ENCODE assay signal across 21 cellular contexts in the genomic region with DNA sequence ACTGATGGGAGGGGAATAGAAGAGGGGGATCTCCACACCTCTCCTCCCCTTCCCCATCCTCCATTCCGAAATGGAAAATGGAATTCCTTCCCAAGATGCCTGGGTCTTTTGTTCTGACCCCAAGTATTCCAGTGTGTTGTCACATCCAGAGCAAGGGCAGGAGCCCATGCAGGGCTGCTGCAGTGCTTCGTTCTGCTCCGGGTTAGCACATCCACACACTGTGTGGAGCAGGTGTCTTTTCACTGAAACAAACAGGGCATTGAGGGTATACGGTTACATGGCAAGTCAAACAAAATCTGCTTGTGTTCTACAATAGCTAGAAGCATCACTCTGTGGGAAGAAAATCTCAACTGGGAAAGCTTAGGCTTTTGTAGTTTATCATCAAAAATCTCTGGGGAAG. TPM values are rescaled to one million over a fixed set of nuclear protein-coding genes. Genes with fewer than 3 reads are reported as not detected.
A peak's percentile ranks its signal among the peaks of the same experiment; 100 is the strongest.
DNase-seq lines count a peak whose midpoint lies in the region; ATAC-seq and TF ChIP-seq lines count a peak whose summit lies in the region.
"Had no signal": no experiment of that assay in that cellular context is flagged by ENCODE, and none has a peak within 500 bp of the region (broad histone marks: within the 10 kb centered on the region; RNA-seq: fewer than 3 reads in every experiment).

No MANE protein-coding gene starts in this region.

- H3K4me3 Mint-ChIP-seq in brain = no peak overlapping the region
- H3K4me3 Mint-ChIP-seq: activated CD8-positive, alpha-beta T cell treated with anti-CD3 and anti-CD28 coated beads for 36 hours; activated naive CD8-positive, alpha-beta T cell treated with anti-CD3 and anti-CD28 coated beads, Interleukin-2, amount 10 ng/mL, durations not matched to agents 7 days and 5 days; stimulated activated naive CD8-positive, alpha-beta T cell treated with anti-CD3 and anti-CD28 coated beads, Interleukin-15, amount 100 ng/mL, for 72 hours had no signal

- no peak for TF ChIP-seq CTCF in brain (conservative IDR thresholded peaks at IDR 0.05)

- H3K27ac Mint-ChIP-seq in brain = peak overlapping the region in 4 of 5 experiments; percentile 27 to 62 (median 35)
- H3K27ac Mint-ChIP-seq: activated CD8-positive, alpha-beta T cell treated with anti-CD3 and anti-CD28 coated beads for 36 hours; activated naive CD8-positive, alpha-beta T cell treated with anti-CD3 and anti-CD28 coated beads, Interleukin-2, amount 10 ng/mL, durations not matched to agents 7 days and 5 days; stimulated activated naive CD8-positive, alpha-beta T cell treated with anti-CD3 and anti-CD28 coated beads, Interleukin-15, amount 100 ng/mL, for 72 hours had no signal

- DNase-seq in DMS53 treated with DMSO at 0.1 percent for 48 hours (lab: John Stamatoyannopoulos, UW; ENCODE audit: unreplicated experiment) (peak; percentile 3), NCI-H146 treated with DMSO at 0.1 percent for 48 hours (lab: John Stamatoyannopoulos, UW; ENCODE audit: unreplicated experiment) (peak; percentile 74), NCI-H2196 treated with DMSO at 0.1 percent for 48 hours (lab: John Stamatoyannopoulos, UW; ENCODE audit: unreplicated experiment) (peak; percentile 69), KG1 (lab: John Stamatoyannopoulos, UW) (no peak), activated gamma-delta T cell (lab: John Stamatoyannopoulos, UW) (no peak)
- DNase-seq: activated CD4-positive, CD25-positive, alpha-beta regulatory T cell treated with anti-CD3 and anti-CD28 coated beads, Interleukin-2, amount 50 U/mL, for 72 hours; activated CD8-positive, alpha-beta T cell treated with anti-CD3 and anti-CD28 coated beads for 36 hours; activated effector memory CD4-positive, alpha-beta T cell treated with Interleukin-2 at 50 U/mL for 16 hours; activated naive CD8-positive, alpha-beta T cell treated with anti-CD3 and anti-CD28 coated beads, Interleukin-2, amount 10 ng/mL, durations not matched to agents 7 days and 5 days; activated T-cell treated with anti-CD3 and anti-CD28 coated beads for 4 hours; cerebellar nuclear complex; GDM1; GM23248; heart left ventricle; KBM-7; kidney glomerular epithelial cell; NCI-H446; stimulated activated naive CD8-positive, alpha-beta T cell treated with anti-CD3 and anti-CD28 coated beads, Interleukin-15, amount 100 ng/mL, for 72 hours; tibial artery had no signal

- ATAC-seq in HG03439 (IDR thresholded peaks at IDR 0.05; ENCODE audit: unreplicated experiment) = no peak
- ATAC-seq: heart left ventricle; stimulated activated naive CD8-positive, alpha-beta T cell treated with anti-CD3 and anti-CD28 coated beads, Interleukin-15, amount 100 ng/mL, for 72 hours had no signal

- H3K9me3 Mint-ChIP-seq in brain = no peaks in the 10 kb centered on the region
- H3K9me3 Mint-ChIP-seq: activated CD8-positive, alpha-beta T cell treated with anti-CD3 and anti-CD28 coated beads for 36 hours; activated naive CD8-positive, alpha-beta T cell treated with anti-CD3 and anti-CD28 coated beads, Interleukin-2, amount 10 ng/mL, durations not matched to agents 7 days and 5 days; stimulated activated naive CD8-positive, alpha-beta T cell treated with anti-CD3 and anti-CD28 coated beads, Interleukin-15, amount 100 ng/mL, for 72 hours had no signal

- H3K4me1 Mint-ChIP-seq in brain = peaks cover 13% of the 10 kb centered on the region
- H3K4me1 Mint-ChIP-seq: stimulated activated naive CD8-positive, alpha-beta T cell treated with anti-CD3 and anti-CD28 coated beads, Interleukin-15, amount 100 ng/mL, for 72 hours had no signal

- H3K27me3 Mint-ChIP-seq in brain = peaks cover 5% of the 10 kb centered on the region

- H3K36me3 Mint-ChIP-seq in brain = peaks cover 5% of the 10 kb centered on the region

RNA-seq across cellular contexts. Expression of gene LYRM2, which starts 56.9 kb away (rescaled TPM):
- 31.0 TPM for polyA plus RNA-seq in brain (ENCODE audit: insufficient read depth, low read depth, low replicate concordance)

Comparison
In these comparisons a context has a peak if more than half of its experiments do, and no peak if none do; other contexts are left out.
1. DNase-seq: peak in DMS53 treated with DMSO at 0.1 percent for 48 hours (single experiment), NCI-H146 treated with DMSO at 0.1 percent for 48 hours (single experiment) and NCI-H2196 treated with DMSO at 0.1 percent for 48 hours (single experiment); none in KG1 (single experiment) and activated gamma-delta T cell (single experiment).